Comparison of ENCODE assay signal across 2 cellular contexts in the genomic region with DNA sequence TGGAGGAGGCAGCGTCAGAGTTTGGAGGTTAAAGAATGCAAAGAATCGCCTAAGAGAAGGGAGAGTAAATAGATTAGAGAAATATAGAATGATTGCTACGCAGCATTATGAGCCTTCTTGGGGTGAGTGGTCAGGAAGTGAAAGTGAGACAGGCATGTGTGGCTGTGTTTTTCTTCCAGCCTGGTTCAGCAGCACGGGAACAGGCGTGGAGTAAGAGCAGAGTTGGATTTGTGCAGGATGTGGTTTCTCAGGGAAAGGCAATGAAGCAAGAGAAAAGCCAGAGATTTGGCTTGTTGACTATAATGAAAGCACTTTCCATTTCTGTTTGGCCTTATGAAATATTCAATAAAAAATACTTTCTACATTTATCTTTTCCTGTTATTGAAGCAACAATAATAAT.
TF ChIP-seq lines count a peak whose summit lies in the region.

No MANE protein-coding gene starts in this region.

TF ChIP-seq in IMR-90, 13 proteins besides CTCF, POLR2A, EP300 and RAD21:
- no peak for TF ChIP-seq SMC3 (IDR thresholded peaks at IDR 0.05; ENCODE audit: low read depth, low read length)

TF ChIP-seq in GM12878, 131 proteins besides CTCF, POLR2A, EP300 and RAD21:
- peak in 1 of 2 experiments; percentile 28; a peak in 1 of 4 replicates for TF ChIP-seq IKZF2 (IDR thresholded peaks at IDR 0.05)
- TF ChIP-seq, protein P1, sequence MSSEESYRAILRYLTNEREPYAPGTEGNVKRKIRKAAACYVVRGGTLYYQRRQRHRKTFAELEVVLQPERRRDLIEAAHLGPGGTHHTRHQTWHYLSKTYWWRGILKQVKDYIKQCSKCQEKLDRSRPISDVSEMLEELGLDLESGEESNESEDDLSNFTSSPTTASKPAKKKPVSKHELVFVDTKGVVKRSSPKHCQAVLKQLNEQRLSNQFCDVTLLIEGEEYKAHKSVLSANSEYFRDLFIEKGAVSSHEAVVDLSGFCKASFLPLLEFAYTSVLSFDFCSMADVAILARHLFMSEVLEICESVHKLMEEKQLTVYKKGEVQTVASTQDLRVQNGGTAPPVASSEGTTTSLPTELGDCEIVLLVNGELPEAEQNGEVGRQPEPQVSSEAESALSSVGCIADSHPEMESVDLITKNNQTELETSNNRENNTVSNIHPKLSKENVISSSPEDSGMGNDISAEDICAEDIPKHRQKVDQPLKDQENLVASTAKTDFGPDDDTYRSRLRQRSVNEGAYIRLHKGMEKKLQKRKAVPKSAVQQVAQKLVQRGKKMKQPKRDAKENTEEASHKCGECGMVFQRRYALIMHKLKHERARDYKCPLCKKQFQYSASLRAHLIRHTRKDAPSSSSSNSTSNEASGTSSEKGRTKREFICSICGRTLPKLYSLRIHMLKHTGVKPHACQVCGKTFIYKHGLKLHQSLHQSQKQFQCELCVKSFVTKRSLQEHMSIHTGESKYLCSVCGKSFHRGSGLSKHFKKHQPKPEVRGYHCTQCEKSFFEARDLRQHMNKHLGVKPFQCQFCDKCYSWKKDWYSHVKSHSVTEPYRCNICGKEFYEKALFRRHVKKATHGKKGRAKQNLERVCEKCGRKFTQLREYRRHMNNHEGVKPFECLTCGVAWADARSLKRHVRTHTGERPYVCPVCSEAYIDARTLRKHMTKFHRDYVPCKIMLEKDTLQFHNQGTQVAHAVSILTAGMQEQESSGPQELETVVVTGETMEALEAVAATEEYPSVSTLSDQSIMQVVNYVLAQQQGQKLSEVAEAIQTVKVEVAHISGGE (CRISPR knock-in tag; IDR thresholded peaks at IDR 0.05) = no peak
